24 cellular contexts compared by ENCODE assay signal in genomic region chrX:23623797-23624196, GRCh38.
"Had no signal": no experiment of that assay in that cellular context is flagged by ENCODE, and none has a peak within 500 bp of the region (broad histone marks: within the 10 kb centered on the region; RNA-seq: fewer than 3 reads in every experiment).

No MANE protein-coding gene starts in this region.

- ATAC-seq: foreskin keratinocyte, gastroesophageal sphincter, heart left ventricle, left cardiac atrium, left lung, left ventricle myocardium superior, lower lobe of right lung, mucosa of descending colon had no signal

- H3K79me2 ChIP-seq: hepatocyte had no signal

- H3K4me1 ChIP-seq: esophagus muscularis mucosa, foreskin keratinocyte, gastroesophageal sphincter, heart left ventricle, left lung, lower lobe of right lung had no signal

- H3K27me3 ChIP-seq: esophagus muscularis mucosa, foreskin keratinocyte, gastroesophageal sphincter, hepatocyte, left lung had no signal

- H2AFZ ChIP-seq: hepatocyte had no signal

- H3K36me3 ChIP-seq: esophagus muscularis mucosa, gastroesophageal sphincter, heart left ventricle, left lung, lower lobe of right lung had no signal

- FAIRE-seq: colon, endothelial cell of umbilical vein, frontal cortex, islet of Langerhans, keratinocyte had no signal

- H3K4me2 ChIP-seq: hepatocyte had no signal

- H3K4me3 ChIP-seq: coronary artery, dorsolateral prefrontal cortex, esophagus muscularis mucosa, gastroesophageal sphincter, heart left ventricle, hepatocyte, left lung, lower lobe of right lung, mucosa of descending colon had no signal

- H3K9me3 ChIP-seq: esophagus muscularis mucosa, gastroesophageal sphincter, heart left ventricle, left lung, lower lobe of right lung, mucosa of descending colon had no signal

- H3K27ac ChIP-seq: coronary artery, dorsolateral prefrontal cortex, esophagus muscularis mucosa, foreskin keratinocyte, gastroesophageal sphincter, heart left ventricle, hepatocyte, left lung, lower lobe of right lung had no signal

- DNase-seq: dermis blood vessel endothelial cell; dorsolateral prefrontal cortex; effector CD4-positive, alpha-beta T cell; effector memory CD4-positive, alpha-beta T cell; foreskin keratinocyte; heart left ventricle; hypothalamus; immature natural killer cell; left cardiac atrium; left lung; left ventricle myocardium superior; lower lobe of right lung; mesenchymal stem cell; mucosa of descending colon; naive B cell had no signal
